ENCODE assay signal across 3 cellular contexts in the genomic region with DNA sequence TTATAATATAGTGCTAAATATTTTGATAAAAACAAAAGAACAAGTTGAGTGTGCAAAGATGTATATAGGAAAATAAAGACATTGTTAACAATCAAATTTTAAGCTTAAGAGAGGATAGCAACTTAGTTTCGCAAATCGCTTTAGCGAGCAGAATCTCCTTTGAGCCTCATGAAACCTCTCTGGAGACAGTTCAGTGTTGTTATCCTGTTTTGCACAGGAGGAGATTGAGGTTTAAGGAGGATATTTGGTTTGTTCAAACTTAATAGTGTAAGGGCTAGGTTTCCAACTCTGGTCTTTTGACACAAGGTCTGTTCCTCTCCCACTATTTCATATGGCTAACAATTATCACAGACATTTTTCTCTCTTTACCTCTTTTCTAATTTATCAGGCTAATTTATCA.
TF ChIP-seq lines count a peak whose summit lies in the region.

No MANE protein-coding gene starts in this region.

TF ChIP-seq in SK-N-SH, 30 proteins besides CTCF, POLR2A, EP300 and RAD21 (continues in another document):
- TF ChIP-seq, protein P1, sequence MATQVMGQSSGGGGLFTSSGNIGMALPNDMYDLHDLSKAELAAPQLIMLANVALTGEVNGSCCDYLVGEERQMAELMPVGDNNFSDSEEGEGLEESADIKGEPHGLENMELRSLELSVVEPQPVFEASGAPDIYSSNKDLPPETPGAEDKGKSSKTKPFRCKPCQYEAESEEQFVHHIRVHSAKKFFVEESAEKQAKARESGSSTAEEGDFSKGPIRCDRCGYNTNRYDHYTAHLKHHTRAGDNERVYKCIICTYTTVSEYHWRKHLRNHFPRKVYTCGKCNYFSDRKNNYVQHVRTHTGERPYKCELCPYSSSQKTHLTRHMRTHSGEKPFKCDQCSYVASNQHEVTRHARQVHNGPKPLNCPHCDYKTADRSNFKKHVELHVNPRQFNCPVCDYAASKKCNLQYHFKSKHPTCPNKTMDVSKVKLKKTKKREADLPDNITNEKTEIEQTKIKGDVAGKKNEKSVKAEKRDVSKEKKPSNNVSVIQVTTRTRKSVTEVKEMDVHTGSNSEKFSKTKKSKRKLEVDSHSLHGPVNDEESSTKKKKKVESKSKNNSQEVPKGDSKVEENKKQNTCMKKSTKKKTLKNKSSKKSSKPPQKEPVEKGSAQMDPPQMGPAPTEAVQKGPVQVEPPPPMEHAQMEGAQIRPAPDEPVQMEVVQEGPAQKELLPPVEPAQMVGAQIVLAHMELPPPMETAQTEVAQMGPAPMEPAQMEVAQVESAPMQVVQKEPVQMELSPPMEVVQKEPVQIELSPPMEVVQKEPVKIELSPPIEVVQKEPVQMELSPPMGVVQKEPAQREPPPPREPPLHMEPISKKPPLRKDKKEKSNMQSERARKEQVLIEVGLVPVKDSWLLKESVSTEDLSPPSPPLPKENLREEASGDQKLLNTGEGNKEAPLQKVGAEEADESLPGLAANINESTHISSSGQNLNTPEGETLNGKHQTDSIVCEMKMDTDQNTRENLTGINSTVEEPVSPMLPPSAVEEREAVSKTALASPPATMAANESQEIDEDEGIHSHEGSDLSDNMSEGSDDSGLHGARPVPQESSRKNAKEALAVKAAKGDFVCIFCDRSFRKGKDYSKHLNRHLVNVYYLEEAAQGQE (IDR thresholded peaks at IDR 0.05; ENCODE audit: low read depth, low read length) = no peak
- no peak for TF ChIP-seq RFX5 (IDR thresholded peaks at IDR 0.05; ENCODE audit: low read length)
- no peak for TF ChIP-seq TCF12 (IDR thresholded peaks at IDR 0.05)
- TF ChIP-seq, protein P2, sequence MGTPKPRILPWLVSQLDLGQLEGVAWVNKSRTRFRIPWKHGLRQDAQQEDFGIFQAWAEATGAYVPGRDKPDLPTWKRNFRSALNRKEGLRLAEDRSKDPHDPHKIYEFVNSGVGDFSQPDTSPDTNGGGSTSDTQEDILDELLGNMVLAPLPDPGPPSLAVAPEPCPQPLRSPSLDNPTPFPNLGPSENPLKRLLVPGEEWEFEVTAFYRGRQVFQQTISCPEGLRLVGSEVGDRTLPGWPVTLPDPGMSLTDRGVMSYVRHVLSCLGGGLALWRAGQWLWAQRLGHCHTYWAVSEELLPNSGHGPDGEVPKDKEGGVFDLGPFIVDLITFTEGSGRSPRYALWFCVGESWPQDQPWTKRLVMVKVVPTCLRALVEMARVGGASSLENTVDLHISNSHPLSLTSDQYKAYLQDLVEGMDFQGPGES (IDR thresholded peaks at IDR 0.05; ENCODE audit: low read depth, low read length) = no peak
- no peak for TF ChIP-seq EZH2phosphoT487 (IDR thresholded peaks at IDR 0.05; ENCODE audit: borderline replicate concordance, low read depth)
- TF ChIP-seq, protein P3, sequence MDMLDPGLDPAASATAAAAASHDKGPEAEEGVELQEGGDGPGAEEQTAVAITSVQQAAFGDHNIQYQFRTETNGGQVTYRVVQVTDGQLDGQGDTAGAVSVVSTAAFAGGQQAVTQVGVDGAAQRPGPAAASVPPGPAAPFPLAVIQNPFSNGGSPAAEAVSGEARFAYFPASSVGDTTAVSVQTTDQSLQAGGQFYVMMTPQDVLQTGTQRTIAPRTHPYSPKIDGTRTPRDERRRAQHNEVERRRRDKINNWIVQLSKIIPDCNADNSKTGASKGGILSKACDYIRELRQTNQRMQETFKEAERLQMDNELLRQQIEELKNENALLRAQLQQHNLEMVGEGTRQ (IDR thresholded peaks at IDR 0.05; ENCODE audit: borderline replicate concordance, low read depth, low read length) = no peak
- no peak for TF ChIP-seq SIN3A (IDR thresholded peaks at IDR 0.05; ENCODE audit: borderline replicate concordance, low read depth, low read length)
- TF ChIP-seq CHD2 (IDR thresholded peaks at IDR 0.05; ENCODE audit: low read length, partially characterized antibody) = no peak
- no peak for TF ChIP-seq ELF1 (IDR thresholded peaks at IDR 0.05)
- TF ChIP-seq, protein P4, sequence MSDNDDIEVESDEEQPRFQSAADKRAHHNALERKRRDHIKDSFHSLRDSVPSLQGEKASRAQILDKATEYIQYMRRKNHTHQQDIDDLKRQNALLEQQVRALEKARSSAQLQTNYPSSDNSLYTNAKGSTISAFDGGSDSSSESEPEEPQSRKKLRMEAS (IDR thresholded peaks at IDR 0.05; ENCODE audit: low read depth) = no peak
- TF ChIP-seq FOXJ3 (CRISPR knock-in tag; IDR thresholded peaks at IDR 0.05) = no peak
- TF ChIP-seq NFIC (IDR thresholded peaks at IDR 0.05; ENCODE audit: borderline replicate concordance) = no peak

TF ChIP-seq in SK-N-SH treated with all-trans-retinoic acid at 6 μM for 48 hours, 23 proteins besides CTCF, POLR2A, EP300 and RAD21 (continued from another document):
- TF ChIP-seq TOX (CRISPR knock-in tag; IDR thresholded peaks at IDR 0.05; ENCODE audit: borderline replicate concordance) (no peak), PPARA (CRISPR knock-in tag; IDR thresholded peaks at IDR 0.05; ENCODE audit: borderline replicate concordance) (no peak), GLIS3 (CRISPR knock-in tag; IDR thresholded peaks at IDR 0.05) (no peak), ZNF70 (CRISPR knock-in tag; IDR thresholded peaks at IDR 0.05) (no peak), ESRRG (CRISPR knock-in tag; IDR thresholded peaks at IDR 0.05) (no peak), ZFP30 (CRISPR knock-in tag; IDR thresholded peaks at IDR 0.05) (no peak), ARNTL (CRISPR knock-in tag; IDR thresholded peaks at IDR 0.05; ENCODE audit: borderline replicate concordance, low read depth) (no peak), OSR1 (CRISPR knock-in tag; IDR thresholded peaks at IDR 0.05) (no peak), TCF4 (CRISPR knock-in tag; IDR thresholded peaks at IDR 0.05; ENCODE audit: borderline replicate concordance) (no peak), ZFP3 (CRISPR knock-in tag; IDR thresholded peaks at IDR 0.05) (no peak), ZNF8 (CRISPR knock-in tag; IDR thresholded peaks at IDR 0.05) (no peak)
- TF ChIP-seq, protein P5, sequence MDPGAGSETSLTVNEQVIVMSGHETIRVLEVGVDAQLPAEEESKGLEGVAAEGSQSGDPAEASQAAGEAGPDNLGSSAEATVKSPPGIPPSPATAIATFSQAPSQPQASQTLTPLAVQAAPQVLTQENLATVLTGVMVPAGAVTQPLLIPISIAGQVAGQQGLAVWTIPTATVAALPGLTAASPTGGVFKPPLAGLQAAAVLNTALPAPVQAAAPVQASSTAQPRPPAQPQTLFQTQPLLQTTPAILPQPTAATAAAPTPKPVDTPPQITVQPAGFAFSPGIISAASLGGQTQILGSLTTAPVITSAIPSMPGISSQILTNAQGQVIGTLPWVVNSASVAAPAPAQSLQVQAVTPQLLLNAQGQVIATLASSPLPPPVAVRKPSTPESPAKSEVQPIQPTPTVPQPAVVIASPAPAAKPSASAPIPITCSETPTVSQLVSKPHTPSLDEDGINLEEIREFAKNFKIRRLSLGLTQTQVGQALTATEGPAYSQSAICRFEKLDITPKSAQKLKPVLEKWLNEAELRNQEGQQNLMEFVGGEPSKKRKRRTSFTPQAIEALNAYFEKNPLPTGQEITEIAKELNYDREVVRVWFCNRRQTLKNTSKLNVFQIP (CRISPR knock-in tag; IDR thresholded peaks at IDR 0.05; ENCODE audit: borderline replicate concordance, low read depth) = no peak
- TF ChIP-seq, protein P6, sequence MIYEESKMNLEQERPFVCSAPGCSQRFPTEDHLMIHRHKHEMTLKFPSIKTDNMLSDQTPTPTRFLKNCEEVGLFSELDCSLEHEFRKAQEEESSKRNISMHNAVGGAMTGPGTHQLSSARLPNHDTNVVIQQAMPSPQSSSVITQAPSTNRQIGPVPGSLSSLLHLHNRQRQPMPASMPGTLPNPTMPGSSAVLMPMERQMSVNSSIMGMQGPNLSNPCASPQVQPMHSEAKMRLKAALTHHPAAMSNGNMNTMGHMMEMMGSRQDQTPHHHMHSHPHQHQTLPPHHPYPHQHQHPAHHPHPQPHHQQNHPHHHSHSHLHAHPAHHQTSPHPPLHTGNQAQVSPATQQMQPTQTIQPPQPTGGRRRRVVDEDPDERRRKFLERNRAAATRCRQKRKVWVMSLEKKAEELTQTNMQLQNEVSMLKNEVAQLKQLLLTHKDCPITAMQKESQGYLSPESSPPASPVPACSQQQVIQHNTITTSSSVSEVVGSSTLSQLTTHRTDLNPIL (CRISPR knock-in tag; IDR thresholded peaks at IDR 0.05; ENCODE audit: low read depth) = no peak
- TF ChIP-seq, protein P7, sequence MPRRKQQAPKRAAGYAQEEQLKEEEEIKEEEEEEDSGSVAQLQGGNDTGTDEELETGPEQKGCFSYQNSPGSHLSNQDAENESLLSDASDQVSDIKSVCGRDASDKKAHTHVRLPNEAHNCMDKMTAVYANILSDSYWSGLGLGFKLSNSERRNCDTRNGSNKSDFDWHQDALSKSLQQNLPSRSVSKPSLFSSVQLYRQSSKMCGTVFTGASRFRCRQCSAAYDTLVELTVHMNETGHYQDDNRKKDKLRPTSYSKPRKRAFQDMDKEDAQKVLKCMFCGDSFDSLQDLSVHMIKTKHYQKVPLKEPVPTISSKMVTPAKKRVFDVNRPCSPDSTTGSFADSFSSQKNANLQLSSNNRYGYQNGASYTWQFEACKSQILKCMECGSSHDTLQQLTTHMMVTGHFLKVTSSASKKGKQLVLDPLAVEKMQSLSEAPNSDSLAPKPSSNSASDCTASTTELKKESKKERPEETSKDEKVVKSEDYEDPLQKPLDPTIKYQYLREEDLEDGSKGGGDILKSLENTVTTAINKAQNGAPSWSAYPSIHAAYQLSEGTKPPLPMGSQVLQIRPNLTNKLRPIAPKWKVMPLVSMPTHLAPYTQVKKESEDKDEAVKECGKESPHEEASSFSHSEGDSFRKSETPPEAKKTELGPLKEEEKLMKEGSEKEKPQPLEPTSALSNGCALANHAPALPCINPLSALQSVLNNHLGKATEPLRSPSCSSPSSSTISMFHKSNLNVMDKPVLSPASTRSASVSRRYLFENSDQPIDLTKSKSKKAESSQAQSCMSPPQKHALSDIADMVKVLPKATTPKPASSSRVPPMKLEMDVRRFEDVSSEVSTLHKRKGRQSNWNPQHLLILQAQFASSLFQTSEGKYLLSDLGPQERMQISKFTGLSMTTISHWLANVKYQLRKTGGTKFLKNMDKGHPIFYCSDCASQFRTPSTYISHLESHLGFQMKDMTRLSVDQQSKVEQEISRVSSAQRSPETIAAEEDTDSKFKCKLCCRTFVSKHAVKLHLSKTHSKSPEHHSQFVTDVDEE (CRISPR knock-in tag; IDR thresholded peaks at IDR 0.05) = no peak
TF ChIP-seq in SK-N-SH treated with all-trans-retinoic acid at 6 μM for 48 hours: peak in this region for 0.

TF ChIP-seq in GM23338, 12 proteins besides CTCF, POLR2A, EP300 and RAD21 (continued from another document and continues in another):
- TF ChIP-seq, protein P8, sequence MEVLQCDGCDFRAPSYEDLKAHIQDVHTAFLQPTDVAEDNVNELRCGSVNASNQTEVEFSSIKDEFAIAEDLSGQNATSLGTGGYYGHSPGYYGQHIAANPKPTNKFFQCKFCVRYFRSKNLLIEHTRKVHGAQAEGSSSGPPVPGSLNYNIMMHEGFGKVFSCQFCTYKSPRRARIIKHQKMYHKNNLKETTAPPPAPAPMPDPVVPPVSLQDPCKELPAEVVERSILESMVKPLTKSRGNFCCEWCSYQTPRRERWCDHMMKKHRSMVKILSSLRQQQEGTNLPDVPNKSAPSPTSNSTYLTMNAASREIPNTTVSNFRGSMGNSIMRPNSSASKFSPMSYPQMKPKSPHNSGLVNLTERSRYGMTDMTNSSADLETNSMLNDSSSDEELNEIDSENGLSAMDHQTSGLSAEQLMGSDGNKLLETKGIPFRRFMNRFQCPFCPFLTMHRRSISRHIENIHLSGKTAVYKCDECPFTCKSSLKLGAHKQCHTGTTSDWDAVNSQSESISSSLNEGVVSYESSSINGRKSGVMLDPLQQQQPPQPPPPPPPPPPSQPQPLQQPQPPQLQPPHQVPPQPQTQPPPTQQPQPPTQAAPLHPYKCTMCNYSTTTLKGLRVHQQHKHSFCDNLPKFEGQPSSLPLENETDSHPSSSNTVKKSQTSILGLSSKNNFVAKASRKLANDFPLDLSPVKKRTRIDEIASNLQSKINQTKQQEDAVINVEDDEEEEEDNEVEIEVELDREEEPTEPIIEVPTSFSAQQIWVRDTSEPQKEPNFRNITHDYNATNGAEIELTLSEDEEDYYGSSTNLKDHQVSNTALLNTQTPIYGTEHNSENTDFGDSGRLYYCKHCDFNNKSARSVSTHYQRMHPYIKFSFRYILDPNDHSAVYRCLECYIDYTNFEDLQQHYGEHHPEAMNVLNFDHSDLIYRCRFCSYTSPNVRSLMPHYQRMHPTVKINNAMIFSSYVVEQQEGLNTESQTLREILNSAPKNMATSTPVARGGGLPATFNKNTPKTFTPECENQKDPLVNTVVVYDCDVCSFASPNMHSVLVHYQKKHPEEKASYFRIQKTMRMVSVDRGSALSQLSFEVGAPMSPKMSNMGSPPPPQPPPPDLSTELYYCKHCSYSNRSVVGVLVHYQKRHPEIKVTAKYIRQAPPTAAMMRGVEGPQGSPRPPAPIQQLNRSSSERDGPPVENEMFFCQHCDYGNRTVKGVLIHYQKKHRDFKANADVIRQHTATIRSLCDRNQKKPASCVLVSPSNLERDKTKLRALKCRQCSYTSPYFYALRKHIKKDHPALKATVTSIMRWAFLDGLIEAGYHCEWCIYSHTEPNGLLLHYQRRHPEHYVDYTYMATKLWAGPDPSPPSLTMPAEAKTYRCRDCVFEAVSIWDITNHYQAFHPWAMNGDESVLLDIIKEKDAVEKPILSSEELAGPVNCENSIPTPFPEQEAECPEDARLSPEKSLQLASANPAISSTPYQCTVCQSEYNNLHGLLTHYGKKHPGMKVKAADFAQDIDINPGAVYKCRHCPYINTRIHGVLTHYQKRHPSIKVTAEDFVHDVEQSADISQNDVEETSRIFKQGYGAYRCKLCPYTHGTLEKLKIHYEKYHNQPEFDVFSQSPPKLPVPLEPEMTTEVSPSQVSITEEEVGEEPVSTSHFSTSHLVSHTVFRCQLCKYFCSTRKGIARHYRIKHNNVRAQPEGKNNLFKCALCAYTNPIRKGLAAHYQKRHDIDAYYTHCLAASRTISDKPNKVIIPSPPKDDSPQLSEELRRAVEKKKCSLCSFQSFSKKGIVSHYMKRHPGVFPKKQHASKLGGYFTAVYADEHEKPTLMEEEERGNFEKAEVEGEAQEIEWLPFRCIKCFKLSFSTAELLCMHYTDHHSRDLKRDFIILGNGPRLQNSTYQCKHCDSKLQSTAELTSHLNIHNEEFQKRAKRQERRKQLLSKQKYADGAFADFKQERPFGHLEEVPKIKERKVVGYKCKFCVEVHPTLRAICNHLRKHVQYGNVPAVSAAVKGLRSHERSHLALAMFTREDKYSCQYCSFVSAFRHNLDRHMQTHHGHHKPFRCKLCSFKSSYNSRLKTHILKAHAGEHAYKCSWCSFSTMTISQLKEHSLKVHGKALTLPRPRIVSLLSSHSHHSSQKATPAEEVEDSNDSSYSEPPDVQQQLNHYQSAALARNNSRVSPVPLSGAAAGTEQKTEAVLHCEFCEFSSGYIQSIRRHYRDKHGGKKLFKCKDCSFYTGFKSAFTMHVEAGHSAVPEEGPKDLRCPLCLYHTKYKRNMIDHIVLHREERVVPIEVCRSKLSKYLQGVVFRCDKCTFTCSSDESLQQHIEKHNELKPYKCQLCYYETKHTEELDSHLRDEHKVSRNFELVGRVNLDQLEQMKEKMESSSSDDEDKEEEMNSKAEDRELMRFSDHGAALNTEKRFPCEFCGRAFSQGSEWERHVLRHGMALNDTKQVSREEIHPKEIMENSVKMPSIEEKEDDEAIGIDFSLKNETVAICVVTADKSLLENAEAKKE (CRISPR knock-in tag; IDR thresholded peaks at IDR 0.05) = no peak
